Comparison of ENCODE assay signal across 15 cellular contexts in the genomic region with DNA sequence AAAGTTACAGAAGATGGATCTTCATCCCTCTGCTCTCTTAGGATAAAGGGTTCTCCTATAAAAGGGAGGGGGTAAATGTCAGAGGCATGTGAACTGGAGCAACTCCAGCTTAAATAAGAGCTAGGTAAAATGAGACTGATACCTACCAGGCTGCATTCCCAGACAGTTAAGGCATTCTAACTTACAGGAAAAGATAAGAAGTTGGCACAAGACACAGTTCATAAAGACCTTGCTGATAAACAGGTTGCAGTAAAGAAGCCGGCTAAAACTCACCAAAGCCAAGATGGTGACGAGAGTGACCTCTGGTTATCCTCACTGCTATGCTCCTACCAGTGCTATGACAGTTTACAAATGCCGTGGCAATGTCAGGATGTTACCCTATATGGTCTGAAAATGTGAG. TPM values are rescaled to one million over a fixed set of nuclear protein-coding genes. Genes with fewer than 3 reads are reported as not detected.
DNase-seq lines count a peak whose midpoint lies in the region; ATAC-seq and TF ChIP-seq lines count a peak whose summit lies in the region.
"Had no signal": no experiment of that assay in that cellular context is flagged by ENCODE, and none has a peak within 500 bp of the region (broad histone marks: within the 10 kb centered on the region; RNA-seq: fewer than 3 reads in every experiment).

No MANE protein-coding gene starts in this region.

- H3K27me3 Mint-ChIP-seq in mesothelial cell of epicardium (ENCODE audit: low read depth): no peaks in the 10 kb centered on the region
- H3K27me3 Mint-ChIP-seq: CD8-positive, alpha-beta memory T cell had no signal

- intact Hi-C loops in lower leg skin (cut with DNase I; ENCODE audit: low total_unique reads): no loop called here

- 70 to 83% methylated on average over 3 of the region's 3 CpGs for WGBS in lower leg skin, 2 donors

- no peak overlapping the region for H3K4me3 Mint-ChIP-seq in mesothelial cell of epicardium
- H3K4me3 Mint-ChIP-seq: CD8-positive, alpha-beta memory T cell; GM23338 had no signal

- peaks cover 16% of the 10 kb centered on the region for H3K4me1 Mint-ChIP-seq in mesothelial cell of epicardium
- H3K4me1 Mint-ChIP-seq: CD8-positive, alpha-beta memory T cell had no signal

- H3K36me3 Mint-ChIP-seq in mesothelial cell of epicardium: peaks cover 1% of the 10 kb centered on the region

- H3K27me3 ChIP-seq in H7 (ENCODE audit: control insufficient read depth, insufficient read depth, low read length): no peaks in the 10 kb centered on the region
- H3K27me3 ChIP-seq: BLaER1 had no signal

- no peak for ATAC-seq in left lobe of liver
- ATAC-seq: GM23338 had no signal

- H3K4me3 ChIP-seq in epithelial cell of esophagus (ENCODE audit: low read length) (no peak overlapping the region), lower leg skin (ENCODE audit: low read depth, poor library complexity, severe bottlenecking) (no peak overlapping the region), H7 (ENCODE audit: insufficient read depth, low read depth, low read length) (no peak overlapping the region)
- H3K4me3 ChIP-seq: BLaER1, GM23338 had no signal

- TF ChIP-seq CTCF in epithelial cell of esophagus (IDR thresholded peaks at IDR 0.05; ENCODE audit: insufficient read depth, low read depth, low read length, missing control alignments) (no peak), mesothelial cell of epicardium (IDR thresholded peaks at IDR 0.05; ENCODE audit: unreplicated experiment) (no peak), lower leg skin (IDR thresholded peaks at IDR 0.05) (no peak)

- DNase-seq in amniotic epithelial cell (ENCODE audit: low read depth) (peak; percentile 50), epithelial cell of esophagus (ENCODE audit: low read depth) (peak; percentile 4), mesothelial cell of epicardium (ENCODE audit: low spot score in 2 of 2, unreplicated experiment in 2 of 2) (no peak), lower leg skin (ENCODE audit: low spot score in 2 of 2) (no peak), H7 (no peak), left lobe of liver (ENCODE audit: low spot score) (no peak)
- no peak for DNase-seq in activated naive CD4-positive, alpha-beta T cell (lab: John Stamatoyannopoulos, UW)
- DNase-seq: CD8-positive, alpha-beta memory T cell; NCI-H1048; NCI-H146; NCI-H2107; NCI-H748 treated with DMSO at 0.1 percent for 48 hours; Right ventricle myocardium superior had no signal

- H3K36me3 ChIP-seq in H7 (replicated peaks; ENCODE audit: control insufficient read depth, insufficient read depth, low read length): no peaks in the 10 kb centered on the region
- H3K36me3 ChIP-seq: BLaER1 had no signal

- peak overlapping the region; percentile 87 for H3K27ac Mint-ChIP-seq in mesothelial cell of epicardium
- H3K27ac Mint-ChIP-seq: CD8-positive, alpha-beta memory T cell; GM23338 had no signal

- H3K9me3 Mint-ChIP-seq in mesothelial cell of epicardium: peaks cover 11% of the 10 kb centered on the region
- H3K9me3 Mint-ChIP-seq: GM23338 had no signal

- no peak for TF ChIP-seq POLR2A in lower leg skin (IDR thresholded peaks at IDR 0.05)

RNA-seq across cellular contexts. Expression of gene SULT1B1, which starts 13.0 kb away (rescaled TPM):
- 0.34 to 0.51 TPM (median 0.38 TPM) in 3 replicates for total RNA-seq in mesothelial cell of epicardium
- under 1 TPM; 0.10 to 0.30 (median 0.18) TPM for total RNA-seq in lower leg skin
- not detected in 2 replicates for total RNA-seq in H7 (2014; rRNA removed; shearing (Covaris generic))
- total RNA-seq in left lobe of liver: 31.0 TPM
- total RNA-seq: GM23338 had no signal

Comparison
In these comparisons a context has a peak if more than half of its experiments do, and no peak if none do; other contexts are left out.
1. DNase-seq: peak in amniotic epithelial cell (single experiment) and epithelial cell of esophagus (single experiment); none in mesothelial cell of epicardium (0 of 2), activated naive CD4-positive, alpha-beta T cell (0 of 4), lower leg skin (0 of 2), H7 (single experiment) and left lobe of liver (single experiment).
2. RNA of gene SULT1B1, which starts 13.0 kb away (total RNA-seq): 31.0 TPM in left lobe of liver (single experiment); 0.34 to 0.51 TPM in mesothelial cell of epicardium, 0.10 to 0.30 TPM in lower leg skin and not detected in H7; every median in the first group is over 10 times any median in the second.